ENCODE assay signal across 9 cellular contexts in genomic region chr20:18793625-18794427, GRCh38. TPM values are rescaled to one million over a fixed set of nuclear protein-coding genes. Genes with fewer than 3 reads are reported as not detected.
DNase-seq lines count a peak whose midpoint lies in the region; ATAC-seq, FAIRE-seq and TF ChIP-seq lines count a peak whose summit lies in the region.
"Had no signal": no experiment of that assay in that cellular context is flagged by ENCODE, and none has a peak within 500 bp of the region (broad histone marks: within the 10 kb centered on the region; RNA-seq: fewer than 3 reads in every experiment).

No MANE protein-coding gene starts in this region.

- CTCF ChIA-PET in activated B cell treated with CpG ODN at 0.5 μM for 24 hours (lab: Charles Lee), result interaction anchor here (1.1 to 1.4 kb wide), 4 partner anchors 76 to 827 kb away, joined by 3 to 6 read pairs (median 4); no protein-coding TSS in a partner anchor

- TF ChIP-seq CTCF in activated B cell treated with CpG ODN at 0.5 μM for 24 hours (IDR thresholded peaks at IDR 0.05), result no peak

- peaks cover 11% of the 10 kb centered on the region for H3K27me3 Mint-ChIP-seq in activated B cell treated with CpG ODN at 0.5 μM for 24 hours
- peaks cover 49% of the 10 kb centered on the region for H3K27me3 Mint-ChIP-seq in central memory CD8-positive, alpha-beta T cell

- POLR2A ChIA-PET in activated B cell treated with CpG ODN at 0.5 μM for 24 hours (lab: Charles Lee), result interaction anchor here (0.6 to 1.3 kb wide), 9 partner anchors 8 to 1288 kb away, joined by 3 to 9 read pairs (median 4); partner anchors contain the start of genes SEC23B and ZNF133

- peak overlapping the region; percentile 93 for H3K4me3 Mint-ChIP-seq in activated B cell treated with CpG ODN at 0.5 μM for 24 hours
- peak overlapping the region; percentile 91 for H3K4me3 Mint-ChIP-seq in central memory CD8-positive, alpha-beta T cell

- H3K4me1 Mint-ChIP-seq in activated B cell treated with CpG ODN at 0.5 μM for 24 hours, result peaks cover 18% of the 10 kb centered on the region
- peaks cover 10% of the 10 kb centered on the region for H3K4me1 Mint-ChIP-seq in central memory CD8-positive, alpha-beta T cell

- intact Hi-C loops in activated B cell treated with CpG ODN at 0.5 μM for 24 hours (cut with micrococcal nuclease), result loop anchor here (1.0 to 10.0 kb wide), 10 partner anchors 65 to 1221 kb away; partner anchors contain the start of genes DZANK1, KAT14, NAA20 and PET117

- peak; percentile 96 for FAIRE-seq in islet of Langerhans (lab: Jason Lieb, UNC)

- ATAC-seq in GM18870 (IDR thresholded peaks at IDR 0.05; ENCODE audit: unreplicated experiment) (peak; percentile 97), HG03135 (IDR thresholded peaks at IDR 0.05; ENCODE audit: unreplicated experiment) (peak; percentile 97), activated B cell treated with CpG ODN at 0.5 μM for 24 hours (ENCODE audit: low read depth) (peak; percentile 92)
- ATAC-seq in central memory CD8-positive, alpha-beta T cell (replicated peaks; ENCODE audit: extremely low read depth, poor library complexity, severe bottlenecking), result peak; percentile 98

- DNase-seq in AG08395 (ENCODE audit: low spot score), result peak; percentile 92
- peak; percentile 94 for DNase-seq in NCI-H2196 (lab: John Stamatoyannopoulos, UW; ENCODE audit: unreplicated experiment)
- DNase-seq in activated B cell treated with CpG ODN at 0.5 μM for 24 hours, result peak; percentile 73
- peak; percentile 72 to 78 for DNase-seq in central memory CD8-positive, alpha-beta T cell (ENCODE audit: low spot score in 2 of 2)
- DNase-seq in stimulated activated CD4-positive, alpha-beta T cell treated with anti-CD3 and anti-CD28 coated beads, Interleukin-12 subunit alpha, Interleukin-12 subunit beta, amount 100 ng/mL, for 4 hours, result peak; percentile 70

- peak overlapping the region; percentile 97 for H3K27ac Mint-ChIP-seq in activated B cell treated with CpG ODN at 0.5 μM for 24 hours
- peak overlapping the region; percentile 99 for H3K27ac Mint-ChIP-seq in central memory CD8-positive, alpha-beta T cell (ENCODE audit: low read depth)

- peaks cover 3% of the 10 kb centered on the region for H3K9me3 Mint-ChIP-seq in activated B cell treated with CpG ODN at 0.5 μM for 24 hours
- no peaks in the 10 kb centered on the region for H3K9me3 Mint-ChIP-seq in central memory CD8-positive, alpha-beta T cell

- H3K36me3 Mint-ChIP-seq in activated B cell treated with CpG ODN at 0.5 μM for 24 hours (ENCODE audit: low read depth), result peaks cover 6% of the 10 kb centered on the region
- peaks cover 6% of the 10 kb centered on the region for H3K36me3 Mint-ChIP-seq in central memory CD8-positive, alpha-beta T cell (ENCODE audit: insufficient read depth)

RNA-seq across cellular contexts. Expression of gene SCP2D1, which starts 19.8 kb away (rescaled TPM):
- total RNA-seq in activated B cell treated with CpG ODN at 0.5 μM for 24 hours, result not detected in 2 replicates
- total RNA-seq: activated CD8-positive, alpha-beta memory T cell treated with anti-CD3 and anti-CD28 coated beads for 36 hours had no signal

Comparison
In these comparisons a context has a peak if more than half of its experiments do, and no peak if none do; other contexts are left out.
1. Peak in every context shown above with its lines: DNase-seq and ATAC-seq.